In the genomic region with DNA sequence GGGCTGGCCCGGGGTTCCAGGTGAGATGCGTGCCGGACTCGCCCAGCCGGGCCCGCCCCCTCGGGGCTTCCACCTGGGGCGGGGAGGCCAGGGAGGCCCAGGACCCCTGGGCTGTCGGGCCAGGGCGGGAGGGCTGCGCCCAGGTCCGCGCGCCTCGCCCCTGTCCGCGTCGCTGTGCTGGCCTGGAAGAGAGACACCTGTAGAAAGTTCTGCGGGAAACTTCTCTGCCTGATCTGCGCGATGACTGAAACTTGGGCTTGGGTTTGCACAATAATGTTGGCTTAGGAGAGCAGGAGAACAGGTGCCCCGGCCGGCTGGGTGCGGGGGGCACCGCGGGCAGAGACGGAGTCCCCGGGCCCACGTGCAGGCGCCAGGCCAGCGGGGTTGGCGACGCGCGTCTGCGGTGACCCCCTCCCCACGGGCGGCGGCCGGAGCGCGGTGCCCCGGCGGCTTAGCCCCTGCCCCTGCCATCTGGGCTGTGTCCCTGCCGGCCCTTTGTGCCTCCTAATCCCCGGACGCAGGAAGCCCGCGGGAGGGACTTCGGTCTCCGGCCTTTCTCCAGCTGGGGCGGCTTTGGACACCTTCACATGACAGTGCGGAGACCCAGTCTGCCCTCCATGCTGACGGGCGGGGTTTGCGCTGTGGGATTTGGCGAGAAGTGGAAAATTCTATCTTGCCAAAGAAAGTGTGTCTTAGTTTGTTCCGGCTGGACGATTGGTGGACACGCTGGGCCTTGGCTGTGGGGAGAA, we compare ENCODE assay signal across 8 cellular contexts. TPM values are rescaled to one million over a fixed set of nuclear protein-coding genes. Genes with fewer than 3 reads are reported as not detected.
DNase-seq lines count a peak whose midpoint lies in the region; ATAC-seq, FAIRE-seq and TF ChIP-seq lines count a peak whose summit lies in the region.

No MANE protein-coding gene starts in this region.

- H3K4me3 Mint-ChIP-seq in Caco-2 (ENCODE audit: unreplicated experiment): peak overlapping the region; percentile 92
- peak overlapping the region; percentile 54 for H3K4me3 Mint-ChIP-seq in activated T-helper 2 cell treated with anti-CD3 and anti-CD28 coated beads, Interferon-gamma antibody, Interleukin-2, Interleukin-4, amounts not matched to agents 10 μg/mL and 5 μg/mL and 100 μg/mL, durations not matched to agents 14 hours and 24 hours and 36 hours (ENCODE audit: low read depth)

- H3K4me1 Mint-ChIP-seq in Caco-2 (ENCODE audit: low read depth, unreplicated experiment): peaks cover 19% of the 10 kb centered on the region
- peaks cover 12% of the 10 kb centered on the region for H3K4me1 Mint-ChIP-seq in activated T-helper 2 cell treated with anti-CD3 and anti-CD28 coated beads, Interferon-gamma antibody, Interleukin-2, Interleukin-4, amounts not matched to agents 10 μg/mL and 5 μg/mL and 100 μg/mL, durations not matched to agents 14 hours and 24 hours and 36 hours (ENCODE audit: low read depth)

- H3K27ac ChIP-seq in kidney (ENCODE audit: low read depth in 2 of 2, low read length in 2 of 2): peak overlapping the region; percentile 42 to 92
- no peak overlapping the region for H3K27ac ChIP-seq in testis

- H3K9me3 Mint-ChIP-seq in Caco-2 (ENCODE audit: unreplicated experiment): no peaks in the 10 kb centered on the region
- H3K9me3 Mint-ChIP-seq in activated T-helper 2 cell treated with anti-CD3 and anti-CD28 coated beads, Interferon-gamma antibody, Interleukin-2, Interleukin-4, amounts not matched to agents 10 μg/mL and 5 μg/mL and 100 μg/mL, durations not matched to agents 14 hours and 24 hours and 36 hours: no peaks in the 10 kb centered on the region

- H3K36me3 Mint-ChIP-seq in Caco-2 (ENCODE audit: insufficient read depth, unreplicated experiment): peaks cover 65% of the 10 kb centered on the region
- peaks cover 31% of the 10 kb centered on the region for H3K36me3 Mint-ChIP-seq in activated T-helper 2 cell treated with anti-CD3 and anti-CD28 coated beads, Interferon-gamma antibody, Interleukin-2, Interleukin-4, amounts not matched to agents 10 μg/mL and 5 μg/mL and 100 μg/mL, durations not matched to agents 14 hours and 24 hours and 36 hours (ENCODE audit: low read depth)

- H3K27me3 ChIP-seq in Caco-2 (replicated peaks; ENCODE audit: control insufficient read depth, insufficient read depth, low read length): no peaks in the 10 kb centered on the region
- H3K27me3 ChIP-seq in testis: no peaks in the 10 kb centered on the region

- H3K9me3 ChIP-seq in Caco-2: no peaks in the 10 kb centered on the region
- no peaks in the 10 kb centered on the region for H3K9me3 ChIP-seq in kidney (ENCODE audit: control insufficient read depth in 1 of 2, low read length in 2 of 2)
- H3K9me3 ChIP-seq in testis: no peaks in the 10 kb centered on the region

- H3K36me3 ChIP-seq in Caco-2 (ENCODE audit: control insufficient read depth, insufficient read depth, low read length): no peaks in the 10 kb centered on the region; the same call in 1 of the 2 replicates
- peaks cover 0 to 2% of the 10 kb centered on the region in 2 donors for H3K36me3 ChIP-seq in kidney (ENCODE audit: control insufficient read depth in 1 of 2, insufficient read depth in 2 of 2, low read length in 2 of 2)
- no peaks in the 10 kb centered on the region for H3K36me3 ChIP-seq in testis (ENCODE audit: low read depth, missing control alignments)

- H3K4me1 ChIP-seq in Caco-2 (peaks cover 10% of the 10 kb centered on the region), kidney (ENCODE audit: control insufficient read depth in 1 of 2, insufficient read depth in 1 of 2, low read depth in 1 of 2, low read length in 2 of 2) (peaks cover 0 to 11% of the 10 kb centered on the region in 2 donors), testis (peaks cover 10% of the 10 kb centered on the region)

- H3K27ac Mint-ChIP-seq in Caco-2 (ENCODE audit: unreplicated experiment): peak overlapping the region; percentile 76
- no peak overlapping the region for H3K27ac Mint-ChIP-seq in activated T-helper 2 cell treated with anti-CD3 and anti-CD28 coated beads, Interferon-gamma antibody, Interleukin-2, Interleukin-4, amounts not matched to agents 10 μg/mL and 5 μg/mL and 100 μg/mL, durations not matched to agents 14 hours and 24 hours and 36 hours

- POLR2A ChIA-PET in Caco-2 (lab: Charles Lee): interaction anchor here (0.5 to 1.8 kb wide), 18 partner anchors 8 to 322 kb away, joined by 3 to 26 read pairs (median 4); partner anchors contain the start of genes GGA3, MRPS7, TMEM94 and TSEN54

- no peaks in the 10 kb centered on the region for H3K27me3 Mint-ChIP-seq in Caco-2 (ENCODE audit: insufficient read depth, unreplicated experiment)
- H3K27me3 Mint-ChIP-seq in activated T-helper 2 cell treated with anti-CD3 and anti-CD28 coated beads, Interferon-gamma antibody, Interleukin-2, Interleukin-4, amounts not matched to agents 10 μg/mL and 5 μg/mL and 100 μg/mL, durations not matched to agents 14 hours and 24 hours and 36 hours (ENCODE audit: low read depth): peaks cover 11% of the 10 kb centered on the region

- intact Hi-C loops in Caco-2 (cut with micrococcal nuclease; ENCODE audit: unreplicated experiment) (loop anchor here (1.0 to 5.0 kb wide), 4 partner anchors 10 to 99 kb away; partner anchors contain the start of genes MYO15B and TSEN54), kidney (cut with DNase I) (no loop called here), testis (cut with DNase I; ENCODE audit: low total_unique reads) (no loop called here)
- intact Hi-C loops in activated T-helper 2 cell treated with anti-CD3 and anti-CD28 coated beads, Interferon-gamma antibody, Interleukin-2, Interleukin-4, amounts not matched to agents 10 μg/mL and 5 μg/mL and 100 μg/mL, durations not matched to agents 14 hours and 24 hours and 36 hours (cut with micrococcal nuclease): loop anchor here (1.0 to 2.0 kb wide), 2 partner anchors 10 to 63 kb away; partner anchors contain the start of gene TSEN54

- DNase-seq in Caco-2 (peak in 1 of 2 experiments; percentile 68), kidney (no peak), testis (no peak), cortex of kidney (lab: John Stamatoyannopoulos, UW) (no peak)
- no peak for DNase-seq in activated T-helper 2 cell treated with anti-CD3 and anti-CD28 coated beads, Interferon-gamma antibody, Interleukin-2, Interleukin-4, amounts not matched to agents 10 μg/mL and 5 μg/mL and 100 μg/mL, durations not matched to agents 14 hours and 24 hours and 36 hours (ENCODE audit: low spot score)

- H3K4me3 ChIP-seq in Caco-2 (ENCODE audit: low read depth, low read length) (peak overlapping the region; percentile 68), kidney (ENCODE audit: low read length in 2 of 2) (peak overlapping the region; percentile 71 to 76), testis (peak overlapping the region; percentile 56 to 62)

- no TSS peak for BruUV-seq in Caco-2 (replicated peaks; lab: Mats Ljungman, UMichigan)

- CTCF ChIA-PET in Caco-2 (lab: Charles Lee): interaction anchor here (0.5 to 3.2 kb wide), 19 partner anchors 9 to 257 kb away, joined by 3 to 52 read pairs (median 4); partner anchors contain the start of genes MIF4GD, SLC25A19, SMIM5 and TMEM94

- ATAC-seq in HG02571 (IDR thresholded peaks at IDR 0.05; ENCODE audit: unreplicated experiment): peak; percentile 1
- no peak for ATAC-seq in HG02588 (IDR thresholded peaks at IDR 0.05; ENCODE audit: unreplicated experiment)
- ATAC-seq in HG02678 (IDR thresholded peaks at IDR 0.05; ENCODE audit: unreplicated experiment): no peak

- 0 to 2% methylated on average over 5 to 34 of the region's 60 CpGs for WGBS in testis, 2 donors

- TF ChIP-seq POLR2A in testis (IDR thresholded peaks at IDR 0.05): no peak

- FAIRE-seq in kidney (lab: Jason Lieb, UNC): no peak

- TF ChIP-seq CTCF in Caco-2 (IDR thresholded peaks at IDR 0.05; ENCODE audit: insufficient read depth in 1 of 2, low read depth in 1 of 2, low read length in 1 of 2, severe bottlenecking in 1 of 2, unreplicated experiment in 1 of 2): no peak
- no peak for TF ChIP-seq CTCF in kidney (IDR thresholded peaks at IDR 0.05; ENCODE audit: borderline replicate concordance, extremely low read depth, insufficient read depth)
- no peak for TF ChIP-seq CTCF in testis (IDR thresholded peaks at IDR 0.05)

- peak overlapping the region; percentile 4 to 80 for H3K9ac ChIP-seq in kidney (ENCODE audit: low read length in 2 of 2)

RNA-seq across cellular contexts. Expression of gene LLGL2, which starts 0.5 kb away (rescaled TPM):
- total RNA-seq in Caco-2 (2022) (165 and 179 TPM in 2 replicates), kidney (262 TPM), testis (10 to 100 TPM; 20.6 to 34.3 TPM)
- 12.1 and 13.5 TPM in 2 replicates for total RNA-seq in activated T-helper 2 cell treated with anti-CD3 and anti-CD28 coated beads, Interferon-gamma antibody, Interleukin-2, Interleukin-4, amounts not matched to agents 10 μg/mL and 5 μg/mL and 100 μg/mL, durations not matched to agents 14 hours and 24 hours and 36 hours
- polyA plus RNA-seq in kidney (ENCODE audit: insufficient read depth, low read depth, low replicate concordance) (181 TPM), testis (ENCODE audit: insufficient read depth, low read depth, low replicate concordance) (22.9 TPM)

RNA-seq across cellular contexts. Expression of gene TSEN54, which starts 9.7 kb away (rescaled TPM):
- total RNA-seq in Caco-2 (2022) (71.3 and 74.5 TPM in 2 replicates), kidney (25.8 TPM), testis (10 to 100 TPM; 45.7 to 46.6 TPM)
- 74.6 and 78.2 TPM in 2 replicates for total RNA-seq in activated T-helper 2 cell treated with anti-CD3 and anti-CD28 coated beads, Interferon-gamma antibody, Interleukin-2, Interleukin-4, amounts not matched to agents 10 μg/mL and 5 μg/mL and 100 μg/mL, durations not matched to agents 14 hours and 24 hours and 36 hours
- polyA plus RNA-seq in kidney (ENCODE audit: insufficient read depth, low read depth, low replicate concordance) (33.8 TPM), testis (ENCODE audit: insufficient read depth, low read depth, low replicate concordance) (28.3 TPM)

RNA-seq across cellular contexts. Expression of gene CASKIN2, which starts 10.6 kb away (rescaled TPM):
- 41.8 and 48.9 TPM in 2 replicates for total RNA-seq in Caco-2 (2022)
- total RNA-seq in activated T-helper 2 cell treated with anti-CD3 and anti-CD28 coated beads, Interferon-gamma antibody, Interleukin-2, Interleukin-4, amounts not matched to agents 10 μg/mL and 5 μg/mL and 100 μg/mL, durations not matched to agents 14 hours and 24 hours and 36 hours: 2.2 and 2.3 TPM in 2 replicates
- total RNA-seq in kidney: 98.6 TPM
- 25.0 TPM for polyA plus RNA-seq in kidney (ENCODE audit: insufficient read depth, low read depth, low replicate concordance)
- 10 to 100 TPM; 15.6 to 22.6 TPM for total RNA-seq in testis
- 16.9 TPM for polyA plus RNA-seq in testis (ENCODE audit: insufficient read depth, low read depth, low replicate concordance)

Comparison
In these comparisons a context has a peak if more than half of its experiments do, and no peak if none do; other contexts are left out.
1. H3K27ac ChIP-seq: peak in kidney (2 of 2); none in testis (0 of 2).
2. intact Hi-C loops: an anchor here in Caco-2 (1.0 to 5.0 kb wide) and activated T-helper 2 cell treated with anti-CD3 and anti-CD28 coated beads, Interferon-gamma antibody, Interleukin-2, Interleukin-4, amounts not matched to agents 10 μg/mL and 5 μg/mL and 100 μg/mL, durations not matched to agents 14 hours and 24 hours and 36 hours (1.0 to 2.0 kb wide); none called in kidney and testis.
3. Peak in every context shown above with its lines, with median percentiles within 50 percentile points of each other: H3K4me3 ChIP-seq.